8 cellular contexts compared by ENCODE assay signal in the genomic region with DNA sequence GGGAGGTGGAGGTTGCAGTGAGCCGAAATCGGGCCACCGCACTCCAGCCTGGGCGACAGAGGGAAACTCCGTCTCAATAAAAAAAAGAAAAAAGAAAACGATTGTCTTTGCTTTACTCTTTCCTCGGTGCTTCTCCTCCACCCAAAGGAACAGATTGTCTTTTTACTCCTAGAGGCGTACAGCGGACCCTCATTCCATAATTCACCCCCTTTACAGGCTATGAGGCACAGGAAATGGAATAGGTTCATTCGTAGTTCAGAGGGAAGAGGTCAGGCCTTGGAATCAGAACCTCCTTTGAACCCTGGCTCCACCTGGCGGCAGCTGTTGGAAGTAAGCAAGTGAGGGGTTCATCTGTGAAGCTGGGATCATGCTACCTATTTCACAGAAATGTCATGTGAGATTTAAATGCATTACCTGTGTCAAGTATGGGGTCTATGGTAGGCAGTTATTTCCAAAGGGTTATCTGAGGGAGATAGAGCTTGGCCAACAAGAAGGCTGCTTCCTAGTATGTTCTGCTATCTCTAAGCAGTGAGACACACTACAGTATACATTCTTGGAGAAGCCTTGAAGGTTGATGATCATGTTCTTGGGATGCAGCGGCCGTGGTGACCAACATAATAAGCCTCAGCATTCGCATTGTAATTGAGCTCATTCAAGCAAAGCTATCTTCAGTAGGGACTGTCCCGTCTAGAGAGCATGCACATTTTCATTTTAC. TPM values are rescaled to one million over a fixed set of nuclear protein-coding genes. Genes with fewer than 3 reads are reported as not detected.
DNase-seq lines count a peak whose midpoint lies in the region; ATAC-seq and TF ChIP-seq lines count a peak whose summit lies in the region.

No MANE protein-coding gene starts in this region.

- no peak overlapping the region for H3K27ac Mint-ChIP-seq in H9
- H3K27ac Mint-ChIP-seq in central memory CD8-positive, alpha-beta T cell (ENCODE audit: low read depth) = peak overlapping the region; percentile 35

- H2AK5ac ChIP-seq in H9 (ENCODE audit: insufficient read length, low read length) = no peak overlapping the region

- no peaks in the 10 kb centered on the region for H3K79me1 ChIP-seq in H9 (ENCODE audit: insufficient read depth, low read depth, low read length, poor library complexity, severe bottlenecking)

- DNase-seq in BE2C (peak; percentile 87), H9 (peak; percentile 79), NCI-H345 treated with DMSO at 0.1 percent for 48 hours (lab: John Stamatoyannopoulos, UW; ENCODE audit: unreplicated experiment) (peak; percentile 64), right lobe of liver (peak; percentile 84 to 87 (median 86))
- DNase-seq in central memory CD8-positive, alpha-beta T cell (ENCODE audit: low spot score in 2 of 2) = peak; percentile 69 to 83
- DNase-seq in stimulated activated CD4-positive, alpha-beta T cell treated with anti-CD3 and anti-CD28 coated beads, Interleukin-4, amount 100 ng/mL, for 24 hours = peak; percentile 92

- WGBS in H9 (ENCODE audit: extremely low coverage, insufficient read length, low lambda C conversion rate) = no CpG with 5 or more reads among the region's 15 CpGs
- 22% methylated on average over 15 of the region's 15 CpGs for WGBS in right lobe of liver (ENCODE audit: insufficient coverage, low coverage, low lambda C conversion rate, missing lambda C conversion rate)

- H4K5ac ChIP-seq in H9 (ENCODE audit: insufficient read length, low read depth, low read length) = no peak overlapping the region

- no peaks in the 10 kb centered on the region for H3K79me2 ChIP-seq in H9 (ENCODE audit: insufficient read depth, low read length)

- H3K4me3 Mint-ChIP-seq in H9 = no peak overlapping the region
- peak overlapping the region; percentile 55 for H3K4me3 Mint-ChIP-seq in central memory CD8-positive, alpha-beta T cell

- H3K9me3 Mint-ChIP-seq in H9 = no peaks in the 10 kb centered on the region
- H3K9me3 Mint-ChIP-seq in central memory CD8-positive, alpha-beta T cell = no peaks in the 10 kb centered on the region

- H3K4me3 ChIP-seq in BE2C (ENCODE audit: low read depth, low read length) = no peak overlapping the region
- H3K4me3 ChIP-seq in right lobe of liver = no peak overlapping the region

- no peak overlapping the region for H2BK5ac ChIP-seq in H9 (ENCODE audit: insufficient read length, low read length)

- no peaks in the 10 kb centered on the region for H3K9me3 ChIP-seq in BE2C
- H3K9me3 ChIP-seq in H9 (ENCODE audit: control insufficient read depth, low read depth, low read length) = no peaks in the 10 kb centered on the region
- no peaks in the 10 kb centered on the region for H3K9me3 ChIP-seq in right lobe of liver

- H3K14ac ChIP-seq in H9 (ENCODE audit: insufficient read depth, low read length) = no peak overlapping the region

- peak; percentile 98 for TF ChIP-seq CTCF in BE2C (IDR thresholded peaks at IDR 0.05; ENCODE audit: low read depth, low read length)
- TF ChIP-seq CTCF in H9 (conservative IDR thresholded peaks at IDR 0.05) = peak; percentile 87
- TF ChIP-seq CTCF in right lobe of liver (IDR thresholded peaks at IDR 0.05) = peak; percentile 85 to 95 (median 95)

- ATAC-seq in activated CD4-positive, CD25-positive, alpha-beta regulatory T cell treated with anti-CD3 and anti-CD28 coated beads, Interleukin-2, amount 50 U/mL, for 24 hours = peak; percentile 93 to 95
- peak; percentile 70 for ATAC-seq in central memory CD8-positive, alpha-beta T cell (replicated peaks; ENCODE audit: extremely low read depth, poor library complexity, severe bottlenecking)
- ATAC-seq in right lobe of liver = peak; percentile 96 to 99 (median 98)
- no peak for ATAC-seq in GM18511 (IDR thresholded peaks at IDR 0.05; ENCODE audit: unreplicated experiment)

- peaks cover 11% of the 10 kb centered on the region for H3K27me3 Mint-ChIP-seq in H9 (ENCODE audit: low read depth)
- peaks cover 3% of the 10 kb centered on the region for H3K27me3 Mint-ChIP-seq in central memory CD8-positive, alpha-beta T cell

- H3K23ac ChIP-seq in H9 (ENCODE audit: insufficient read length, low read depth, low read length) = no peak overlapping the region

- H3K27ac ChIP-seq in H9 (ENCODE audit: insufficient read length, low read depth, low read length) (no peak overlapping the region), right lobe of liver (peak overlapping the region in 2 of 3 donors; percentile 50 to 58)

- H4K91ac ChIP-seq in H9 (ENCODE audit: insufficient read length, low read depth, low read length) = no peak overlapping the region

- no peak overlapping the region for H2BK15ac ChIP-seq in H9 (ENCODE audit: low read depth, low read length)

- no peak overlapping the region for H3K18ac ChIP-seq in H9 (ENCODE audit: insufficient read length, low read depth, low read length)

- no peaks in the 10 kb centered on the region; a peak in 2 of 4 replicates for H3K4me1 Mint-ChIP-seq in H9
- H3K4me1 Mint-ChIP-seq in central memory CD8-positive, alpha-beta T cell = peaks cover 6% of the 10 kb centered on the region

- no peak overlapping the region for H3K9ac ChIP-seq in H9 (ENCODE audit: extremely low read depth, insufficient read length, low read length)

- H3K4ac ChIP-seq in H9 (ENCODE audit: low read depth, low read length) = no peak overlapping the region

- H3K23me2 ChIP-seq in H9 (ENCODE audit: insufficient read length, low read depth, low read length, poor library complexity, severe bottlenecking) = no peaks in the 10 kb centered on the region

- intact Hi-C loops in right lobe of liver (cut with DNase I) = loop anchor here in 1 of 2 donors (10.0 kb wide), 1 partner anchor 204 kb away; no protein-coding TSS in a partner anchor

- H3K4me2 ChIP-seq in H9 (ENCODE audit: insufficient read depth, insufficient read length, low read length) = no peak overlapping the region

- no peaks in the 10 kb centered on the region for H3K36me3 Mint-ChIP-seq in H9 (ENCODE audit: insufficient read depth in 1 of 3, low read depth in 3 of 3)
- H3K36me3 Mint-ChIP-seq in central memory CD8-positive, alpha-beta T cell (ENCODE audit: insufficient read depth) = peaks cover 2% of the 10 kb centered on the region

- H4K20me1 ChIP-seq in H9 (ENCODE audit: control insufficient read depth, insufficient read depth, insufficient read length) = no peaks in the 10 kb centered on the region

- no peak overlapping the region for H2BK12ac ChIP-seq in H9 (ENCODE audit: insufficient read length, low read depth, low read length)

- H2AFZ ChIP-seq in H9 (ENCODE audit: low read length) = no peak overlapping the region

- H3K27me3 ChIP-seq in BE2C (0 out of 2 replicates have a peak, but pooled peaks cover 2% of the 10 kb centered on the region), H9 (ENCODE audit: insufficient read depth, low read length) (no peaks in the 10 kb centered on the region), right lobe of liver (no peaks in the 10 kb centered on the region)

- no peaks in the 10 kb centered on the region for H3K36me3 ChIP-seq in BE2C
- no peaks in the 10 kb centered on the region for H3K36me3 ChIP-seq in right lobe of liver

- H3T11ph ChIP-seq in H9 (ENCODE audit: low read length) = no peak overlapping the region

- no peak overlapping the region for H3K56ac ChIP-seq in H9 (ENCODE audit: insufficient read length, low read depth, low read length)

- no peak for TF ChIP-seq POLR2A in right lobe of liver (IDR thresholded peaks at IDR 0.05)

- H2BK20ac ChIP-seq in H9 (ENCODE audit: low read depth, low read length, poor library complexity, severe bottlenecking) = no peak overlapping the region

- H3K4me1 ChIP-seq in BE2C (peaks cover 3% of the 10 kb centered on the region; the same call in 1 of the 2 replicates), H9 (ENCODE audit: insufficient read depth, low read length) (no peaks in the 10 kb centered on the region), right lobe of liver (peaks cover 0 to 9% (median 0%) of the 10 kb centered on the region in 4 donors)

- no peak overlapping the region for H4K8ac ChIP-seq in H9 (replicated peaks; ENCODE audit: insufficient read length, low read depth, low read length)

- H2BK120ac ChIP-seq in H9 (ENCODE audit: low read depth, low read length, poor library complexity, severe bottlenecking) = no peak overlapping the region

RNA-seq across cellular contexts. Expression of gene ZNF689, which starts 18.6 kb away (rescaled TPM):
- polyA plus RNA-seq in BE2C (2012; ENCODE audit: insufficient read depth, insufficient read length, low read depth) = 26.6 TPM
- total RNA-seq in H9 (2021) = 21.1 and 21.9 TPM in 2 replicates
- 1 to 10 TPM; 3.9 to 5.8 (median 4.4) TPM for total RNA-seq in right lobe of liver

RNA-seq across cellular contexts. Expression of gene PRR14, which starts 22.0 kb away (rescaled TPM):
- 58.4 TPM for polyA plus RNA-seq in BE2C (2012; ENCODE audit: insufficient read depth, insufficient read length, low read depth)
- 11.6 and 13.6 TPM in 2 replicates for total RNA-seq in H9 (2021)
- total RNA-seq in right lobe of liver = 10 to 100 TPM; 12.8 to 23.0 (median 17.6) TPM

RNA-seq across cellular contexts. Expression of gene FBRS, which starts 29.4 kb away (rescaled TPM):
- polyA plus RNA-seq in BE2C (2012; ENCODE audit: insufficient read depth, insufficient read length, low read depth) = 102 TPM
- total RNA-seq in H9 (2021) = 12.6 and 16.8 TPM in 2 replicates
- 10 to 100 TPM; 13.0 to 26.2 (median 20.9) TPM for total RNA-seq in right lobe of liver

RNA-seq across cellular contexts. Expression of gene ZNF785, which starts 43.3 kb away (rescaled TPM):
- 33.5 TPM for polyA plus RNA-seq in BE2C (2012; ENCODE audit: insufficient read depth, insufficient read length, low read depth)
- total RNA-seq in H9 (2021) = 17.0 and 18.8 TPM in 2 replicates
- 1 to 10 TPM; 2.4 to 6.5 (median 5.6) TPM for total RNA-seq in right lobe of liver

RNA-seq across cellular contexts. Expression of gene ZNF688, which starts 57.3 kb away (rescaled TPM):
- 19.9 TPM for polyA plus RNA-seq in BE2C (2012; ENCODE audit: insufficient read depth, insufficient read length, low read depth)
- total RNA-seq in H9 (2021) (4.3 and 4.5 TPM in 2 replicates), right lobe of liver (10 to 100 TPM in 1 of 6 experiments, 1 to 10 TPM in 5; 4.0 to 11.5 (median 6.5) TPM)
